21 cellular contexts compared by ENCODE assay signal in the genomic region with DNA sequence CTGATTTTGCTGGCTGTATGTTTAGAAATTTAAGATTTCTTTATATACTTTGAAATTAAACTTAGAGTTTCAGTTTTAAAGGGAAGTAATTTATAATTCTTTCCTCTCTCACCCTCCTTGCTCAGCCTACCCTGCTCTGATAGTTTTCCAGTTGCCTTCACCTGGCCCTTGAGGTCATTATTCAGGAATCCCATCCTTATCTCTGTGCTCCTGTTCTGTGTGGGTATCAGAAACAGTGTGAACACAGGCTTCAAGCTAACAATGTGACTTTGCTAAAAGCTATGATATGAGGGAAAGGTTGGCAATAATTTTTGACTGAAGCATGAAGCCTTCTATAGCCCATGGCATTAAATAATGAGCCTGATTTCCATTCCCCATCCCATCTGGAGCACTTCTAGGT.
"Had no signal": no experiment of that assay in that cellular context is flagged by ENCODE, and none has a peak within 500 bp of the region (broad histone marks: within the 10 kb centered on the region; RNA-seq: fewer than 3 reads in every experiment).

No MANE protein-coding gene starts in this region.

- DNase-seq: IMR-90, Karpas-422, KG1, MG63, NCI-H1092 treated with DMSO at 0.1 percent for 48 hours, NCI-H1436, NCI-H187, NCI-H2029, NCI-H2081 treated with DMSO at 0.1 percent for 48 hours, NCI-H2171, NCI-H226, NCI-H446, NCI-H510A, NCI-H524 treated with DMSO at 0.1 percent for 48 hours, NCI-H69, NCI-H774, RPMI8226, SHP77 treated with DMSO at 0.1 percent for 48 hours, SJCRH30 had no signal

- ATAC-seq: HepG2, SK-N-SH treated with all-trans-retinoic acid at 6 μM for 48 hours had no signal

- H3K9me3 ChIP-seq: MG63, SJCRH30 had no signal

- H3K27me3 ChIP-seq: MG63, SJCRH30 had no signal

- FAIRE-seq: HepG2 had no signal

- H3K27ac ChIP-seq: SJCRH30 had no signal

- H3K4me3 ChIP-seq: MG63, SJCRH30 had no signal
